Comparison of ENCODE assay signal across 2 cellular contexts in genomic region chr2:70226781-70227180, GRCh38.
TF ChIP-seq lines count a peak whose summit lies in the region.

No MANE protein-coding gene starts in this region.

TF ChIP-seq in GM23338, 12 proteins besides CTCF, POLR2A, EP300 and RAD21:
- TF ChIP-seq JUNB (IDR thresholded peaks at IDR 0.05; ENCODE audit: unreplicated experiment) = no peak
- TF ChIP-seq CREB1 (CRISPR knock-in tag; IDR thresholded peaks at IDR 0.05; ENCODE audit: low read depth) = no peak
- TF ChIP-seq ZNF331 (CRISPR knock-in tag; IDR thresholded peaks at IDR 0.05; ENCODE audit: low read depth) = no peak
- no peak for TF ChIP-seq ZNF462 (CRISPR knock-in tag; IDR thresholded peaks at IDR 0.05)
- no peak for TF ChIP-seq ZNF114 (CRISPR knock-in tag; IDR thresholded peaks at IDR 0.05)
- TF ChIP-seq EZH2phosphoT487 (IDR thresholded peaks at IDR 0.05; ENCODE audit: unreplicated experiment) = no peak
- TF ChIP-seq NANOG (IDR thresholded peaks at IDR 0.05; ENCODE audit: borderline replicate concordance) = no peak
- TF ChIP-seq ETS1 (IDR thresholded peaks at IDR 0.05) = no peak
- TF ChIP-seq STAT1 (IDR thresholded peaks at IDR 0.05; ENCODE audit: unreplicated experiment) = no peak

TF ChIP-seq in endothelial cell of umbilical vein, 7 proteins besides CTCF, POLR2A, EP300 and RAD21:
- TF ChIP-seq FOS (IDR thresholded peaks at IDR 0.05; ENCODE audit: borderline replicate concordance, insufficient read depth, low read length) (no peak), JUN (IDR thresholded peaks at IDR 0.05; ENCODE audit: borderline replicate concordance, insufficient read depth, insufficient read length, low read depth) (no peak), GATA2 (IDR thresholded peaks at IDR 0.05; ENCODE audit: insufficient read depth, insufficient read length, low read depth, low read length) (no peak), MAX (IDR thresholded peaks at IDR 0.05; ENCODE audit: insufficient read depth, insufficient read length) (no peak), MYC (IDR thresholded peaks at IDR 0.05; ENCODE audit: low read depth, low read length) (no peak), EZH2 (IDR thresholded peaks at IDR 0.05; ENCODE audit: borderline replicate concordance, low read depth, low read length, severe bottlenecking) (no peak), POLR2AphosphoS5 (IDR thresholded peaks at IDR 0.05; ENCODE audit: insufficient read depth, low read depth, low read length) (no peak)
